8 cellular contexts compared by ENCODE assay signal in genomic region chr7:35799846-35800717, GRCh38. TPM values are rescaled to one million over a fixed set of nuclear protein-coding genes. Genes with fewer than 3 reads are reported as not detected.
DNase-seq lines count a peak whose midpoint lies in the region; ATAC-seq lines count a peak whose summit lies in the region.

No MANE protein-coding gene starts in this region.

- H3K9ac ChIP-seq in mesendoderm (ENCODE audit: low read length): peak overlapping the region; percentile 91

- no peak overlapping the region for H2BK120ac ChIP-seq in mesendoderm (ENCODE audit: low read depth, low read length)

- WGBS in mesendoderm (ENCODE audit: extremely low coverage, insufficient coverage, low lambda C conversion rate): no CpG with 5 or more reads among the region's 37 CpGs

- H4K8ac ChIP-seq in mesendoderm (ENCODE audit: low read depth, low read length): no peak overlapping the region

- no peak overlapping the region for H3K23ac ChIP-seq in mesendoderm (ENCODE audit: low read length)

- POLR2A ChIA-PET in activated CD4-positive, alpha-beta memory T cell treated with anti-CD3 and anti-CD28 coated beads, Interleukin-2, amount 10 ng/mL, durations not matched to agents 7 days and 5 days (lab: Charles Lee): interaction anchor here (0.8 to 7.7 kb wide), 32 partner anchors 8 to 589 kb away, joined by 3 to 295 read pairs (median 6); partner anchors contain the start of genes ANLN and HERPUD2

- H3K4me3 ChIP-seq in effector memory CD4-positive, alpha-beta T cell (ENCODE audit: insufficient read depth, low read depth, low read length, poor library complexity, severe bottlenecking): peak overlapping the region; percentile 89
- H3K4me3 ChIP-seq in mesendoderm (ENCODE audit: low read length): peak overlapping the region; percentile 94

- no peaks in the 10 kb centered on the region for H3K36me3 ChIP-seq in effector memory CD4-positive, alpha-beta T cell (ENCODE audit: control insufficient read depth, insufficient read depth, low read length)
- no peaks in the 10 kb centered on the region for H3K36me3 ChIP-seq in mesendoderm (ENCODE audit: control insufficient read depth, insufficient read depth, low read length)

- H2BK5ac ChIP-seq in mesendoderm (ENCODE audit: low read length): no peak overlapping the region

- H3K4me1 Mint-ChIP-seq in activated CD4-positive, alpha-beta memory T cell treated with anti-CD3 and anti-CD28 coated beads, Interleukin-2, amount 10 ng/mL, durations not matched to agents 7 days and 5 days: peaks cover 32% of the 10 kb centered on the region

- peak overlapping the region; percentile 97 for H3K56ac ChIP-seq in mesendoderm (ENCODE audit: low read length)

- no peaks in the 10 kb centered on the region for H3K9me3 ChIP-seq in effector memory CD4-positive, alpha-beta T cell (ENCODE audit: control insufficient read depth, low read length)

- peak overlapping the region; percentile 95 for H3K27ac ChIP-seq in effector memory CD4-positive, alpha-beta T cell (ENCODE audit: insufficient read depth, low read length, poor library complexity, severe bottlenecking)
- peak overlapping the region; percentile 66 for H3K27ac ChIP-seq in mesendoderm (ENCODE audit: low read depth, low read length)

- CTCF ChIA-PET in activated CD4-positive, alpha-beta memory T cell treated with anti-CD3 and anti-CD28 coated beads, Interleukin-2, amount 10 ng/mL, durations not matched to agents 7 days and 5 days (lab: Charles Lee): interaction anchor here (1.0 to 2.8 kb wide), 11 partner anchors 13 to 111 kb away, joined by 3 to 15 read pairs (median 6); partner anchors contain the start of gene HERPUD2

- H2BK15ac ChIP-seq in mesendoderm (replicated peaks; ENCODE audit: low read depth): no peak overlapping the region

- no peaks in the 10 kb centered on the region for H3K79me1 ChIP-seq in mesendoderm (ENCODE audit: low read length)

- peak overlapping the region; percentile 95 for H3K4me3 Mint-ChIP-seq in activated CD4-positive, alpha-beta memory T cell treated with anti-CD3 and anti-CD28 coated beads, Interleukin-2, amount 10 ng/mL, durations not matched to agents 7 days and 5 days

- peaks cover 14% of the 10 kb centered on the region for H3K4me1 ChIP-seq in effector memory CD4-positive, alpha-beta T cell (ENCODE audit: control insufficient read depth, insufficient read depth, low read length, poor library complexity, severe bottlenecking)
- no peaks in the 10 kb centered on the region for H3K4me1 ChIP-seq in mesendoderm (ENCODE audit: control insufficient read depth, low read depth, low read length)

- peak; percentile 63 for DNase-seq in CMK (ENCODE audit: low read depth)
- peak; percentile 94 for DNase-seq in HK-2 (ENCODE audit: unreplicated experiment)
- peak; percentile 94 for DNase-seq in NCI-H82 (lab: John Stamatoyannopoulos, UW)
- DNase-seq in activated CD4-positive, alpha-beta memory T cell treated with anti-CD3 and anti-CD28 coated beads, Interleukin-2, amount 10 ng/mL, durations not matched to agents 7 days and 5 days: peak; percentile 87
- peak; percentile 73 to 81 (median 75) for DNase-seq in effector memory CD4-positive, alpha-beta T cell
- DNase-seq in mesendoderm: peak; percentile 97
- peak; percentile 68 for DNase-seq in stimulated activated CD8-positive, alpha-beta memory T cell treated with anti-CD3 and anti-CD28 coated beads, Interleukin-15, amount 100 ng/mL, for 24 hours (ENCODE audit: low read depth)

- no peak overlapping the region for H4K5ac ChIP-seq in mesendoderm (ENCODE audit: low read length)

- peak overlapping the region; percentile 43 for H3K4ac ChIP-seq in mesendoderm (ENCODE audit: low read depth, low read length)

- H3K27me3 Mint-ChIP-seq in activated CD4-positive, alpha-beta memory T cell treated with anti-CD3 and anti-CD28 coated beads, Interleukin-2, amount 10 ng/mL, durations not matched to agents 7 days and 5 days: peaks cover 3% of the 10 kb centered on the region

- H3K79me2 ChIP-seq in mesendoderm (ENCODE audit: control insufficient read depth, insufficient read depth, low read length): peaks cover 29% of the 10 kb centered on the region

- peak; percentile 40 for ATAC-seq in GM19467 (IDR thresholded peaks at IDR 0.05; ENCODE audit: unreplicated experiment)

- H3K4me2 ChIP-seq in mesendoderm (ENCODE audit: low read length): peak overlapping the region; percentile 96

- H2AK5ac ChIP-seq in mesendoderm (ENCODE audit: low read length): no peak overlapping the region

- H3K27me3 ChIP-seq in effector memory CD4-positive, alpha-beta T cell (replicated peaks; ENCODE audit: control insufficient read depth, insufficient read depth, low read length, poor library complexity, severe bottlenecking): no peaks in the 10 kb centered on the region
- no peaks in the 10 kb centered on the region for H3K27me3 ChIP-seq in mesendoderm (ENCODE audit: insufficient read depth, low read length, poor library complexity)

- peak overlapping the region; percentile 90 for H3K27ac Mint-ChIP-seq in activated CD4-positive, alpha-beta memory T cell treated with anti-CD3 and anti-CD28 coated beads, Interleukin-2, amount 10 ng/mL, durations not matched to agents 7 days and 5 days

- peaks cover 19% of the 10 kb centered on the region for H3K36me3 Mint-ChIP-seq in activated CD4-positive, alpha-beta memory T cell treated with anti-CD3 and anti-CD28 coated beads, Interleukin-2, amount 10 ng/mL, durations not matched to agents 7 days and 5 days (ENCODE audit: low read depth)

- H3K9me3 Mint-ChIP-seq in activated CD4-positive, alpha-beta memory T cell treated with anti-CD3 and anti-CD28 coated beads, Interleukin-2, amount 10 ng/mL, durations not matched to agents 7 days and 5 days: no peaks in the 10 kb centered on the region

- H3K18ac ChIP-seq in mesendoderm (ENCODE audit: low read length): peak overlapping the region; percentile 53

RNA-seq across cellular contexts. Expression of gene SEPTIN7, which starts 0.8 kb away (rescaled TPM):
- 100 to 1,000 TPM; 237 to 241 TPM for total RNA-seq in activated CD4-positive, alpha-beta memory T cell treated with anti-CD3 and anti-CD28 coated beads, Interleukin-2, amount 10 ng/mL, durations not matched to agents 7 days and 5 days
- polyA plus RNA-seq in mesendoderm (2013, experiment 1 of 2): 174 TPM
- polyA plus RNA-seq in mesendoderm (2013, experiment 2 of 2): 173 TPM

Comparison
In these comparisons a context has a peak if more than half of its experiments do, and no peak if none do; other contexts are left out.
1. Peak in every context shown above with its lines: DNase-seq, ATAC-seq, H3K4me3 ChIP-seq and H3K27ac ChIP-seq.